Comparison of ENCODE assay signal across 7 cellular contexts in the genomic region with DNA sequence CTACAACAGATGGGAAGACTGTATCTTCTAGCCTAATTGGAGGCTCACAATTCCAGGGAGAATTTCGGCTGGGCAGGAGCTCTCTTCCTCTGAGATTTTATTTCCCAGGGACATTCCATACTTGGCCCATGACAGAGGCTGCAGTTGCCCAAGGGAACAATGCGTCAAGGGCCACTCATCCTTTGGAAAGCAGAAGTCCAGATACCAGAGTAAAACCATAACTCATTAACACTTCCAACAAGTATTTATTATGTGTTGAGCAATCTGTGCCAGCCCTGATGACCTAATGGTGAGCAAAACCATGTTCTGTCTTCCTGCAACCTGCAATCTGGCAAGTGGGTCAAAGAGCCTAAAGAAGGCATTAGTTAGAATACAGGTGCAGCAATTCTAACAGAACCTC.
DNase-seq lines count a peak whose midpoint lies in the region; ATAC-seq and TF ChIP-seq lines count a peak whose summit lies in the region.
"Not testable (repeated sequence)": the region's sequence is repeated elsewhere in the genome, so short reads cannot be mapped to it uniquely, and the experiment has no call there.

No MANE protein-coding gene starts in this region.

- H3K9me3 ChIP-seq in PC-3 (ENCODE audit: low read length); RWPE2 (ENCODE audit: severe bottlenecking); right cardiac atrium (ENCODE audit: control insufficient read depth, low read length); right lobe of liver; naive thymus-derived CD4-positive, alpha-beta T cell (ENCODE audit: control insufficient read depth in 2 of 3, low read length in 3 of 3); sigmoid colon: not testable (repeated sequence)

- CTCF ChIA-PET in PC-3 (lab: Charles Lee); naive thymus-derived CD4-positive, alpha-beta T cell (lab: Charles Lee): not testable (repeated sequence)

- H3K27ac Mint-ChIP-seq in naive thymus-derived CD4-positive, alpha-beta T cell, result not testable (repeated sequence)

- not testable (repeated sequence) for H3K4me3 ChIP-seq in PC-3 (ENCODE audit: low read length); RWPE2 (ENCODE audit: severe bottlenecking); right cardiac atrium (ENCODE audit: low read length); right lobe of liver; naive thymus-derived CD4-positive, alpha-beta T cell (ENCODE audit: low read length); sigmoid colon

- POLR2A ChIA-PET in PC-3 (lab: Charles Lee; ENCODE audit: unreplicated experiment); naive thymus-derived CD4-positive, alpha-beta T cell (lab: Charles Lee): not testable (repeated sequence)

- TF ChIP-seq POLR2A in right lobe of liver (IDR thresholded peaks at IDR 0.05); sigmoid colon (IDR thresholded peaks at IDR 0.05): not testable (repeated sequence)

- intact Hi-C loops in PC-3 (cut with micrococcal nuclease); right cardiac atrium (cut with DNase I); right lobe of liver (cut with DNase I); naive thymus-derived CD4-positive, alpha-beta T cell (cut with micrococcal nuclease); sigmoid colon (cut with DNase I): not testable (repeated sequence)

- WGBS in right cardiac atrium, result no CpG with 5 or more reads among the region's 2 CpGs
- no CpG with 5 or more reads among the region's 2 CpGs for WGBS in right lobe of liver (ENCODE audit: insufficient coverage, low coverage, low lambda C conversion rate, missing lambda C conversion rate)
- no CpG with 5 or more reads among the region's 2 CpGs for WGBS in sigmoid colon, 2 donors

- not testable (repeated sequence) for H3K4me1 Mint-ChIP-seq in naive thymus-derived CD4-positive, alpha-beta T cell

- not testable (repeated sequence) for H3K4me1 ChIP-seq in PC-3 (ENCODE audit: insufficient read depth, low read length); RWPE2 (ENCODE audit: insufficient read depth, poor library complexity, severe bottlenecking); foreskin keratinocyte; right cardiac atrium (ENCODE audit: control insufficient read depth, insufficient read depth, low read length); right lobe of liver; naive thymus-derived CD4-positive, alpha-beta T cell (ENCODE audit: control insufficient read depth in 2 of 2, insufficient read depth in 2 of 2, low read length in 2 of 2); sigmoid colon

- not testable (repeated sequence) for H3K9me3 Mint-ChIP-seq in naive thymus-derived CD4-positive, alpha-beta T cell

- H3K27ac ChIP-seq in PC-3 (ENCODE audit: low read length), result peak overlapping the region; percentile 51; the same call in 1 of the 2 replicates
- not testable (repeated sequence) for H3K27ac ChIP-seq in RWPE2 (ENCODE audit: poor library complexity, severe bottlenecking); foreskin keratinocyte; right cardiac atrium (ENCODE audit: low read length); right lobe of liver; naive thymus-derived CD4-positive, alpha-beta T cell (ENCODE audit: low read depth, low read length)
- H3K27ac ChIP-seq in sigmoid colon, result peak overlapping the region in 3 of 4 donors; percentile 40 to 66 (median 58)

- not testable (repeated sequence) for H3K9me2 ChIP-seq in PC-3 (replicated peaks; ENCODE audit: low read length)

- H3K9ac ChIP-seq in PC-3 (ENCODE audit: low read length), result not testable (repeated sequence)

- H4K20me1 ChIP-seq in PC-3 (ENCODE audit: low read length), result not testable (repeated sequence)

- ATAC-seq in PC-3, result peak; percentile 95
- ATAC-seq in RWPE2 (ENCODE audit: low read depth), result peak; percentile 93
- peak; percentile 86 for ATAC-seq in foreskin keratinocyte
- peak; percentile 25 to 43 for ATAC-seq in right cardiac atrium
- peak in 3 of 4 donors; percentile 11 to 76 (median 27) for ATAC-seq in right lobe of liver
- ATAC-seq in naive thymus-derived CD4-positive, alpha-beta T cell, result peak; percentile 66

- H3K79me2 ChIP-seq in PC-3 (ENCODE audit: low read length), result not testable (repeated sequence)

- not testable (repeated sequence) for BruUV-seq in PC-3 (replicated peaks; lab: Mats Ljungman, UMichigan)

- H2AFZ ChIP-seq in PC-3 (ENCODE audit: low read length), result not testable (repeated sequence)

- not testable (repeated sequence) for H3K27me3 ChIP-seq in PC-3 (ENCODE audit: low read length); RWPE2 (ENCODE audit: insufficient read depth, poor library complexity, severe bottlenecking); foreskin keratinocyte; right cardiac atrium (ENCODE audit: control insufficient read depth, insufficient read depth); right lobe of liver; naive thymus-derived CD4-positive, alpha-beta T cell (ENCODE audit: control insufficient read depth in 2 of 2, insufficient read depth in 2 of 2, low read length in 2 of 2); sigmoid colon

- not testable (repeated sequence) for H3K27me3 Mint-ChIP-seq in naive thymus-derived CD4-positive, alpha-beta T cell

- H3K36me3 Mint-ChIP-seq in naive thymus-derived CD4-positive, alpha-beta T cell, result not testable (repeated sequence)

- TF ChIP-seq CTCF in PC-3 (conservative IDR thresholded peaks at IDR 0.05; ENCODE audit: low read depth, low read length); RWPE2 (IDR thresholded peaks at IDR 0.05; ENCODE audit: poor library complexity, severe bottlenecking); foreskin keratinocyte (conservative IDR thresholded peaks at IDR 0.05); right lobe of liver (IDR thresholded peaks at IDR 0.05); sigmoid colon (IDR thresholded peaks at IDR 0.05): not testable (repeated sequence)

- DNase-seq in PC-3; RWPE2 (ENCODE audit: low spot score); foreskin keratinocyte; right cardiac atrium; right lobe of liver; naive thymus-derived CD4-positive, alpha-beta T cell; sigmoid colon: not testable (repeated sequence)

- not testable (repeated sequence) for H3K4me2 ChIP-seq in PC-3 (ENCODE audit: low read length)

- not testable (repeated sequence) for TF ChIP-seq EP300 in sigmoid colon (IDR thresholded peaks at IDR 0.05)

- not testable (repeated sequence) for H3F3A ChIP-seq in PC-3 (ENCODE audit: low read length, unreplicated experiment)

- not testable (repeated sequence) for H3K36me3 ChIP-seq in PC-3 (ENCODE audit: low read depth, low read length); RWPE2 (ENCODE audit: low read depth); right lobe of liver; naive thymus-derived CD4-positive, alpha-beta T cell (ENCODE audit: control insufficient read depth in 2 of 3, insufficient read depth in 3 of 3, low read length in 3 of 3); sigmoid colon

- H3K4me3 Mint-ChIP-seq in naive thymus-derived CD4-positive, alpha-beta T cell, result not testable (repeated sequence)

Comparison
In these comparisons a context has a peak if more than half of its experiments do, and no peak if none do; other contexts are left out.
1. ATAC-seq: peak in every context shown above with its lines; median percentile 95 in PC-3; 93 in RWPE2; 86 in foreskin keratinocyte; 66 in naive thymus-derived CD4-positive, alpha-beta T cell; 34 in right cardiac atrium; 27 in right lobe of liver.